ENCODE assay signal across 8 cellular contexts in genomic region chr17:47830396-47830907, GRCh38. TPM values are rescaled to one million over a fixed set of nuclear protein-coding genes. Genes with fewer than 3 reads are reported as not detected.
DNase-seq lines count a peak whose midpoint lies in the region; ATAC-seq and TF ChIP-seq lines count a peak whose summit lies in the region.

No MANE protein-coding gene starts in this region.

- TF ChIP-seq CTCF in AG09309 (IDR thresholded peaks at IDR 0.05; ENCODE audit: control insufficient read depth, insufficient read depth, low read depth, low read length, missing control alignments) (no peak), LNCaP clone FGC (IDR thresholded peaks at IDR 0.05; ENCODE audit: control insufficient read depth, extremely low read depth, insufficient read depth) (no peak), coronary artery (IDR thresholded peaks at IDR 0.05) (no peak)

- peak overlapping the region in 1 of 2 donors; percentile 80 for H3K27ac ChIP-seq in coronary artery

- POLR2A ChIA-PET in naive thymus-derived CD8-positive, alpha-beta T cell (lab: Charles Lee): interaction anchor here (1.2 to 3.3 kb wide), 7 partner anchors 9 to 181 kb away, joined by 3 to 37 read pairs (median 5); partner anchors contain the start of genes KPNB1, OSBPL7, SCRN2 and SP2

- ATAC-seq in naive thymus-derived CD8-positive, alpha-beta T cell: no peak
- ATAC-seq in HG02623 (IDR thresholded peaks at IDR 0.05; ENCODE audit: unreplicated experiment): no peak
- ATAC-seq in GM21619 (IDR thresholded peaks at IDR 0.05; ENCODE audit: unreplicated experiment): no peak

- H3K4me3 ChIP-seq in AG09309 (ENCODE audit: control insufficient read depth, low read depth, low read length): peak overlapping the region; percentile 88
- H3K4me3 ChIP-seq in LNCaP clone FGC (ENCODE audit: low read depth, low read length): peak overlapping the region; percentile 98
- peak overlapping the region; percentile 74 for H3K4me3 ChIP-seq in coronary artery

- H3K4me3 Mint-ChIP-seq in naive thymus-derived CD8-positive, alpha-beta T cell: peak overlapping the region; percentile 92 to 99 (median 98)

- H3K27ac Mint-ChIP-seq in naive thymus-derived CD8-positive, alpha-beta T cell: peak overlapping the region; percentile 93 to 100 (median 96)

- H3K4me1 Mint-ChIP-seq in naive thymus-derived CD8-positive, alpha-beta T cell: peaks cover 23 to 57% (median 51%) of the 10 kb centered on the region in 4 donors

- no peaks in the 10 kb centered on the region for H3K27me3 Mint-ChIP-seq in naive thymus-derived CD8-positive, alpha-beta T cell

- DNase-seq in AG09309 (ENCODE audit: low read depth) (no peak), LNCaP clone FGC (ENCODE audit: low read depth) (no peak), coronary artery (ENCODE audit: low spot score) (no peak), NCI-H2227 (lab: John Stamatoyannopoulos, UW; ENCODE audit: unreplicated experiment) (no peak), DMS79 treated with DMSO at 0.1 percent for 48 hours (lab: John Stamatoyannopoulos, UW) (no peak)
- DNase-seq in naive thymus-derived CD8-positive, alpha-beta T cell: no peak

- no peaks in the 10 kb centered on the region for H3K9me3 Mint-ChIP-seq in naive thymus-derived CD8-positive, alpha-beta T cell

- H3K36me3 Mint-ChIP-seq in naive thymus-derived CD8-positive, alpha-beta T cell: peaks cover 0 to 37% (median 6%) of the 10 kb centered on the region in 3 donors

RNA-seq across cellular contexts. Expression of gene MRPL10, which starts 0.9 kb away (rescaled TPM):
- 10 to 100 TPM; 38.2 to 41.8 TPM for total RNA-seq in naive thymus-derived CD8-positive, alpha-beta T cell
- polyA plus RNA-seq in naive thymus-derived CD8-positive, alpha-beta T cell: 10 to 100 TPM; 38.3 to 68.5 (median 38.3) TPM

RNA-seq across cellular contexts. Expression of gene LRRC46, which starts 1.0 kb away (rescaled TPM):
- total RNA-seq in naive thymus-derived CD8-positive, alpha-beta T cell: under 1 TPM; 0.29 to 0.85 TPM
- polyA plus RNA-seq in naive thymus-derived CD8-positive, alpha-beta T cell: under 1 TPM; 0.43 to 0.56 (median 0.48) TPM

RNA-seq across cellular contexts. Expression of gene OSBPL7, which starts 8.9 kb away (rescaled TPM):
- total RNA-seq in naive thymus-derived CD8-positive, alpha-beta T cell: 10 to 100 TPM; 38.8 to 48.1 TPM
- polyA plus RNA-seq in naive thymus-derived CD8-positive, alpha-beta T cell: 1 to 10 TPM; 3.6 to 6.8 (median 4.4) TPM

RNA-seq across cellular contexts. Expression of gene SCRN2, which starts 10.6 kb away (rescaled TPM):
- total RNA-seq in naive thymus-derived CD8-positive, alpha-beta T cell: 10 to 100 TPM; 41.4 to 46.0 TPM
- polyA plus RNA-seq in naive thymus-derived CD8-positive, alpha-beta T cell: 10 to 100 TPM; 19.3 to 37.9 (median 21.6) TPM

RNA-seq across cellular contexts. Expression of gene SP6, which starts 20.5 kb away (rescaled TPM):
- total RNA-seq in naive thymus-derived CD8-positive, alpha-beta T cell: under 1 TPM; 0.16 to 0.33 TPM
- polyA plus RNA-seq in naive thymus-derived CD8-positive, alpha-beta T cell: under 1 TPM in 1 of 3 donors, not detected in 2; 0.13 TPM
